Comparison of ENCODE assay signal across 1 cellular context in genomic region chr14:64465208-64465821, GRCh38.
TF ChIP-seq lines count a peak whose summit lies in the region.

A gene with protein sequence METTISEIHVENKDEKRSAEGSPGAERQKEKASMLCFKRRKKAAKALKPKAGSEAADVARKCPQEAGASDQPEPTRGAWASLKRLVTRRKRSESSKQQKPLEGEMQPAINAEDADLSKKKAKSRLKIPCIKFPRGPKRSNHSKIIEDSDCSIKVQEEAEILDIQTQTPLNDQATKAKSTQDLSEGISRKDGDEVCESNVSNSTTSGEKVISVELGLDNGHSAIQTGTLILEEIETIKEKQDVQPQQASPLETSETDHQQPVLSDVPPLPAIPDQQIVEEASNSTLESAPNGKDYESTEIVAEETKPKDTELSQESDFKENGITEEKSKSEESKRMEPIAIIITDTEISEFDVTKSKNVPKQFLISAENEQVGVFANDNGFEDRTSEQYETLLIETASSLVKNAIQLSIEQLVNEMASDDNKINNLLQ (plus strand): TSS chr14:64465499. CDS start chr14:64468395, 2,896 bp downstream.

TF ChIP-seq in HepG2, 621 proteins besides CTCF, POLR2A, EP300 and RAD21 (continued from another document):
- TF ChIP-seq E2F5 (CRISPR knock-in tag; conservative IDR thresholded peaks at IDR 0.05) (0 out of 2 replicates have a peak, but pooled peaks have one; percentile 18), MAX (IDR thresholded peaks at IDR 0.05) (peak; percentile 64), HDAC1 (CRISPR knock-in tag; IDR thresholded peaks at IDR 0.05) (no peak), NFATC3 (CRISPR knock-in tag; IDR thresholded peaks at IDR 0.05) (no peak), HNF4G (IDR thresholded peaks at IDR 0.05; ENCODE audit: borderline replicate concordance, low read depth, low read length) (no peak), HNF4G (CRISPR knock-in tag; IDR thresholded peaks at IDR 0.05; ENCODE audit: borderline replicate concordance, low read depth) (peak; percentile 28; the same call in 1 of the 2 replicates), LRRFIP1 (CRISPR knock-in tag; conservative IDR thresholded peaks at IDR 0.05) (no peak), YEATS4 (CRISPR knock-in tag; IDR thresholded peaks at IDR 0.05; ENCODE audit: borderline replicate concordance) (peak; percentile 35; the same call in 1 of the 2 replicates), STAG1 (CRISPR knock-in tag; IDR thresholded peaks at IDR 0.05) (0 out of 2 replicates have a peak, but pooled peaks have one; percentile 3), ZBTB20 (CRISPR knock-in tag; IDR thresholded peaks at IDR 0.05; ENCODE audit: borderline replicate concordance, low read depth) (no peak), NFRKB (IDR thresholded peaks at IDR 0.05) (no peak), SMARCC2 (IDR thresholded peaks at IDR 0.05) (no peak), UBTF (CRISPR knock-in tag; IDR thresholded peaks at IDR 0.05) (peak; percentile 38; the same call in 1 of the 2 replicates), ZFX (CRISPR knock-in tag; IDR thresholded peaks at IDR 0.05; ENCODE audit: low read depth) (peak; percentile 42; the same call in 1 of the 2 replicates), ZNF446 (CRISPR knock-in tag; IDR thresholded peaks at IDR 0.05) (0 out of 2 replicates have a peak, but pooled peaks have one; percentile 57), ZC3H4 (CRISPR knock-in tag; IDR thresholded peaks at IDR 0.05; ENCODE audit: borderline replicate concordance) (no peak), SRY (CRISPR knock-in tag; IDR thresholded peaks at IDR 0.05) (no peak), EZH2 (conservative IDR thresholded peaks at IDR 0.05; ENCODE audit: low read depth, low read length) (no peak), ZFY (CRISPR knock-in tag; IDR thresholded peaks at IDR 0.05) (peak; percentile 36), SAP130 (CRISPR knock-in tag; IDR thresholded peaks at IDR 0.05; ENCODE audit: low read depth) (peak; percentile 22; the same call in 1 of the 2 replicates), ZGPAT (CRISPR knock-in tag; IDR thresholded peaks at IDR 0.05) (no peak), MEIS2 (CRISPR knock-in tag; IDR thresholded peaks at IDR 0.05) (0 out of 2 replicates have a peak, but pooled peaks have one; percentile 31), ZBTB8A (CRISPR knock-in tag; IDR thresholded peaks at IDR 0.05; ENCODE audit: borderline replicate concordance, low read depth) (no peak), ATF7-NPFF (CRISPR knock-in tag; IDR thresholded peaks at IDR 0.05; ENCODE audit: low read depth) (peak; percentile 49), HHEX (CRISPR knock-in tag; IDR thresholded peaks at IDR 0.05) (no peak), TFE3 (CRISPR knock-in tag; IDR thresholded peaks at IDR 0.05) (no peak), DPF2 (CRISPR knock-in tag; IDR thresholded peaks at IDR 0.05; ENCODE audit: borderline replicate concordance, low read depth) (no peak), ZNF883 (CRISPR knock-in tag; IDR thresholded peaks at IDR 0.05; ENCODE audit: not compliant biosample characterization) (no peak), ZNF343 (CRISPR knock-in tag; IDR thresholded peaks at IDR 0.05) (peak; percentile 98), NCOA5 (CRISPR knock-in tag; IDR thresholded peaks at IDR 0.05) (no peak), ZSCAN12 (CRISPR knock-in tag; IDR thresholded peaks at IDR 0.05) (no peak), ZNF629 (CRISPR knock-in tag; conservative IDR thresholded peaks at IDR 0.05) (no peak), RBFOX2 (IDR thresholded peaks at IDR 0.05; ENCODE audit: low read depth, low read length) (0 out of 2 replicates have a peak, but pooled peaks have one; percentile 30), CREM (IDR thresholded peaks at IDR 0.05) (no peak), CREM (CRISPR knock-in tag; IDR thresholded peaks at IDR 0.05) (no peak), HMGXB4 (CRISPR knock-in tag; IDR thresholded peaks at IDR 0.05; ENCODE audit: borderline replicate concordance in 1 of 2, low read depth in 1 of 2) (peak in 1 of 2 experiments; percentile 67; a peak in 1 of 4 replicates), DNMT3B (CRISPR knock-in tag; conservative IDR thresholded peaks at IDR 0.05) (no peak), ZNF841 (CRISPR knock-in tag; IDR thresholded peaks at IDR 0.05; ENCODE audit: borderline replicate concordance) (no peak), MLLT10 (CRISPR knock-in tag; IDR thresholded peaks at IDR 0.05) (no peak), ARHGAP35 (CRISPR knock-in tag; IDR thresholded peaks at IDR 0.05; ENCODE audit: borderline replicate concordance) (no peak), ZMYM3 (CRISPR knock-in tag; IDR thresholded peaks at IDR 0.05) (no peak), ZFP90 (CRISPR knock-in tag; IDR thresholded peaks at IDR 0.05; ENCODE audit: borderline replicate concordance) (no peak), GABPB1 (CRISPR knock-in tag; IDR thresholded peaks at IDR 0.05) (peak; percentile 15; the same call in 1 of the 2 replicates), ZNF567 (CRISPR knock-in tag; IDR thresholded peaks at IDR 0.05; ENCODE audit: borderline replicate concordance) (0 out of 2 replicates have a peak, but pooled peaks have one; percentile 61)
- TF ChIP-seq, protein P1, sequence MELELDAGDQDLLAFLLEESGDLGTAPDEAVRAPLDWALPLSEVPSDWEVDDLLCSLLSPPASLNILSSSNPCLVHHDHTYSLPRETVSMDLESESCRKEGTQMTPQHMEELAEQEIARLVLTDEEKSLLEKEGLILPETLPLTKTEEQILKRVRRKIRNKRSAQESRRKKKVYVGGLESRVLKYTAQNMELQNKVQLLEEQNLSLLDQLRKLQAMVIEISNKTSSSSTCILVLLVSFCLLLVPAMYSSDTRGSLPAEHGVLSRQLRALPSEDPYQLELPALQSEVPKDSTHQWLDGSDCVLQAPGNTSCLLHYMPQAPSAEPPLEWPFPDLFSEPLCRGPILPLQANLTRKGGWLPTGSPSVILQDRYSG (CRISPR knock-in tag; IDR thresholded peaks at IDR 0.05) = 0 out of 2 replicates have a peak, but pooled peaks have one; percentile 33
- TF ChIP-seq, protein P2, sequence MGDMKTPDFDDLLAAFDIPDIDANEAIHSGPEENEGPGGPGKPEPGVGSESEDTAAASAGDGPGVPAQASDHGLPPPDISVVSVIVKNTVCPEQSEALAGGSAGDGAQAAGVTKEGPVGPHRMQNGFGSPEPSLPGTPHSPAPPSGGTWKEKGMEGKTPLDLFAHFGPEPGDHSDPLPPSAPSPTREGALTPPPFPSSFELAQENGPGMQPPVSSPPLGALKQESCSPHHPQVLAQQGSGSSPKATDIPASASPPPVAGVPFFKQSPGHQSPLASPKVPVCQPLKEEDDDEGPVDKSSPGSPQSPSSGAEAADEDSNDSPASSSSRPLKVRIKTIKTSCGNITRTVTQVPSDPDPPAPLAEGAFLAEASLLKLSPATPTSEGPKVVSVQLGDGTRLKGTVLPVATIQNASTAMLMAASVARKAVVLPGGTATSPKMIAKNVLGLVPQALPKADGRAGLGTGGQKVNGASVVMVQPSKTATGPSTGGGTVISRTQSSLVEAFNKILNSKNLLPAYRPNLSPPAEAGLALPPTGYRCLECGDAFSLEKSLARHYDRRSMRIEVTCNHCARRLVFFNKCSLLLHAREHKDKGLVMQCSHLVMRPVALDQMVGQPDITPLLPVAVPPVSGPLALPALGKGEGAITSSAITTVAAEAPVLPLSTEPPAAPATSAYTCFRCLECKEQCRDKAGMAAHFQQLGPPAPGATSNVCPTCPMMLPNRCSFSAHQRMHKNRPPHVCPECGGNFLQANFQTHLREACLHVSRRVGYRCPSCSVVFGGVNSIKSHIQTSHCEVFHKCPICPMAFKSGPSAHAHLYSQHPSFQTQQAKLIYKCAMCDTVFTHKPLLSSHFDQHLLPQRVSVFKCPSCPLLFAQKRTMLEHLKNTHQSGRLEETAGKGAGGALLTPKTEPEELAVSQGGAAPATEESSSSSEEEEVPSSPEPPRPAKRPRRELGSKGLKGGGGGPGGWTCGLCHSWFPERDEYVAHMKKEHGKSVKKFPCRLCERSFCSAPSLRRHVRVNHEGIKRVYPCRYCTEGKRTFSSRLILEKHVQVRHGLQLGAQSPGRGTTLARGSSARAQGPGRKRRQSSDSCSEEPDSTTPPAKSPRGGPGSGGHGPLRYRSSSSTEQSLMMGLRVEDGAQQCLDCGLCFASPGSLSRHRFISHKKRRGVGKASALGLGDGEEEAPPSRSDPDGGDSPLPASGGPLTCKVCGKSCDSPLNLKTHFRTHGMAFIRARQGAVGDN (CRISPR knock-in tag; IDR thresholded peaks at IDR 0.05) = peak; percentile 66
TF ChIP-seq in HepG2: peak in this region for 36.
